24 cellular contexts compared by ENCODE assay signal in the genomic region with DNA sequence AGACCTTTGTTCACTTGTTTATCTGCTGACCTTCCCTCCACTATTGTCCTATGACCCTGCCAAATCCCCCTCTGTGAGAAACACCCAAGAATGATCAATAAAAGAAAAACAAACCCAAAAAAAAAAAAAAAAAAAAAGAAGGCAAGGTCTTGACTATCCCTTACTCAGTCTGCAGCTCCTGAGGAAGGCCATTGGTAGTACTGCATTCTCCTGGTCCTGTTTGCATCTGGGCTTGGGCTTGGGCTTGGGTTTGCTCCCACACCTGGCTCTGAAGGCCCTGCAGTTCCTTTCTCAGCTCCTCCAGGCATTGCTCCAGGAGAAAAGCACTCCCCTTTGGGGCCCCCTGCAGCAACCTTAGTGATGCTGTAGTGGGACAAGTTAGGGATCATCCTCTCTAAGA. TPM values are rescaled to one million over a fixed set of nuclear protein-coding genes. Genes with fewer than 3 reads are reported as not detected.
A peak's percentile ranks its signal among the peaks of the same experiment; 100 is the strongest.
DNase-seq lines count a peak whose midpoint lies in the region; ATAC-seq and TF ChIP-seq lines count a peak whose summit lies in the region.
"Had no signal": no experiment of that assay in that cellular context is flagged by ENCODE, and none has a peak within 500 bp of the region (broad histone marks: within the 10 kb centered on the region; RNA-seq: fewer than 3 reads in every experiment).

No MANE protein-coding gene starts in this region.

- H3K4me3 ChIP-seq in iPS-18c (ENCODE audit: insufficient read depth, low read depth, low read length) (0 out of 2 replicates have a peak overlapping the region, but pooled peaks have one; percentile 57), heart right ventricle (no peak overlapping the region)

- H3K4me3 Mint-ChIP-seq in activated naive CD8-positive, alpha-beta T cell: peak overlapping the region; percentile 94
- no peak overlapping the region for H3K4me3 Mint-ChIP-seq in activated naive CD8-positive, alpha-beta T cell treated with anti-CD3 and anti-CD28 coated beads, Interleukin-2, amount 50 U/mL, for 24 hours
- H3K4me3 Mint-ChIP-seq in activated CD4-positive, alpha-beta memory T cell treated with anti-CD3 and anti-CD28 coated beads for 36 hours: peak overlapping the region; percentile 95
- no peak overlapping the region for H3K4me3 Mint-ChIP-seq in stimulated activated memory B cell treated with anti-CD40 and anti-IgM and Interleukin-4, amounts not matched to agents 10 μg/mL and 1 μg/mL and 100 μg/mL, for 72 hours

- H3K9me3 ChIP-seq in iPS-18c (ENCODE audit: control insufficient read depth, insufficient read depth, low read length): peaks cover 2% of the 10 kb centered on the region
- no peaks in the 10 kb centered on the region for H3K9me3 ChIP-seq in heart right ventricle

- intact Hi-C loops in activated CD4-positive, alpha-beta memory T cell treated with anti-CD3 and anti-CD28 coated beads for 36 hours (cut with micrococcal nuclease): no loop called here
- intact Hi-C loops in heart right ventricle (cut with DNase I): loop anchor here in 3 of 10 donors (10.0 kb wide), 1 partner anchor 483 kb away; the partner anchor contains the start of genes HECTD3 (in 3 of the 3) and UROD (in 3 of the 3)
- intact Hi-C loops in posterior cingulate gyrus (cut with DNase I): loop anchor here (2.0 kb wide), 1 partner anchor 53 kb away; the partner anchor contains the start of gene AKR1A1

- H3K9me3 Mint-ChIP-seq in activated naive CD8-positive, alpha-beta T cell (ENCODE audit: low read depth): no peaks in the 10 kb centered on the region
- H3K9me3 Mint-ChIP-seq in activated naive CD8-positive, alpha-beta T cell treated with anti-CD3 and anti-CD28 coated beads, Interleukin-2, amount 50 U/mL, for 24 hours: no peaks in the 10 kb centered on the region
- H3K9me3 Mint-ChIP-seq in activated CD4-positive, alpha-beta memory T cell treated with anti-CD3 and anti-CD28 coated beads for 36 hours: no peaks in the 10 kb centered on the region
- no peaks in the 10 kb centered on the region for H3K9me3 Mint-ChIP-seq in stimulated activated memory B cell treated with anti-CD40 and anti-IgM and Interleukin-4, amounts not matched to agents 10 μg/mL and 1 μg/mL and 100 μg/mL, for 72 hours
- H3K9me3 Mint-ChIP-seq: activated B cell treated with CpG ODN at 0.5 μM for 24 hours; CD8-positive, alpha-beta T cell; IgD-negative memory B cell; T-helper 1 cell treated with Interleukin-12 subunit alpha and Interleukin-12 subunit beta and Interleukin-4 antibody, amounts not matched to agents 30 μg/mL and 1 μg/mL, for 36 hours had no signal

- H3K36me3 ChIP-seq in heart right ventricle: peaks cover 0 to 18% (median 0%) of the 10 kb centered on the region in 9 donors

- no peak for TF ChIP-seq CTCF in heart right ventricle (IDR thresholded peaks at IDR 0.05)

- ATAC-seq in activated naive CD8-positive, alpha-beta T cell treated with anti-CD3 and anti-CD28 coated beads, Interleukin-2, amount 50 U/mL, for 24 hours: no peak
- no peak for ATAC-seq in stimulated activated memory B cell treated with anti-CD40 and anti-IgM and Interleukin-4, amounts not matched to agents 10 μg/mL and 1 μg/mL and 100 μg/mL, for 72 hours
- ATAC-seq in heart right ventricle (no peak), GM18505 (IDR thresholded peaks at IDR 0.05; ENCODE audit: unreplicated experiment) (no peak)
- ATAC-seq: activated CD8-positive, alpha-beta memory T cell treated with anti-CD3 and anti-CD28 coated beads, Interleukin-2, amount 10 ng/mL, durations not matched to agents 7 days and 5 days; CD8-positive, alpha-beta T cell; left colon had no signal

- H3K4me1 ChIP-seq in heart right ventricle: peaks cover 0 to 32% (median 17%) of the 10 kb centered on the region in 9 donors

- no peak for DNase-seq in activated naive CD8-positive, alpha-beta T cell treated with anti-CD3 and anti-CD28 coated beads, Interleukin-2, amount 50 U/mL, for 24 hours
- no peak for DNase-seq in activated CD4-positive, alpha-beta memory T cell treated with anti-CD3 and anti-CD28 coated beads for 36 hours
- DNase-seq in heart right ventricle (no peak), posterior cingulate gyrus (no peak)
- DNase-seq: activated B cell treated with CpG ODN at 0.5 μM for 24 hours; activated CD8-positive, alpha-beta memory T cell treated with anti-CD3 and anti-CD28 coated beads, Interleukin-2, amount 10 ng/mL, durations not matched to agents 7 days and 5 days; activated naive CD4-positive, alpha-beta T cell treated with anti-CD3 and anti-CD28 coated beads, Interleukin-2, amount 50 U/mL, for 16 hours; CD8-positive, alpha-beta T cell; HCEC 1CT; hypothalamus; NCI-H2081; OCI-M1; SIG-M5; stimulated activated CD4-positive, alpha-beta T cell treated with anti-CD3 and anti-CD28 coated beads, Interleukin-2, amount 100 ng/mL, for 48 hours had no signal

- no peaks in the 10 kb centered on the region for H3K27me3 Mint-ChIP-seq in activated naive CD8-positive, alpha-beta T cell
- H3K27me3 Mint-ChIP-seq in activated naive CD8-positive, alpha-beta T cell treated with anti-CD3 and anti-CD28 coated beads, Interleukin-2, amount 50 U/mL, for 24 hours: no peaks in the 10 kb centered on the region
- no peaks in the 10 kb centered on the region for H3K27me3 Mint-ChIP-seq in activated CD4-positive, alpha-beta memory T cell treated with anti-CD3 and anti-CD28 coated beads for 36 hours
- no peaks in the 10 kb centered on the region for H3K27me3 Mint-ChIP-seq in stimulated activated memory B cell treated with anti-CD40 and anti-IgM and Interleukin-4, amounts not matched to agents 10 μg/mL and 1 μg/mL and 100 μg/mL, for 72 hours
- H3K27me3 Mint-ChIP-seq: activated B cell treated with CpG ODN at 0.5 μM for 24 hours; activated CD8-positive, alpha-beta memory T cell treated with anti-CD3 and anti-CD28 coated beads, Interleukin-2, amount 10 ng/mL, durations not matched to agents 7 days and 5 days; IgD-negative memory B cell had no signal

- TF ChIP-seq POLR2A in GM18505 (IDR thresholded peaks at IDR 0.05; ENCODE audit: borderline replicate concordance, extremely low read depth, insufficient read depth, insufficient read length): no peak

- H3K27ac ChIP-seq in heart right ventricle: no peak overlapping the region
- H3K27ac ChIP-seq: HL-60, parathyroid adenoma had no signal

- POLR2A ChIA-PET in activated CD4-positive, alpha-beta memory T cell treated with anti-CD3 and anti-CD28 coated beads for 36 hours (lab: Charles Lee): interaction anchor here (0.8 to 3.9 kb wide), 3 partner anchors 10 to 172 kb away, joined by 3 to 18 read pairs (median 3); partner anchors contain the start of genes HPDL, MUTYH and TOE1

- CTCF ChIA-PET in activated CD4-positive, alpha-beta memory T cell treated with anti-CD3 and anti-CD28 coated beads for 36 hours (lab: Charles Lee): interaction anchor here (1.2 to 2.8 kb wide), 2 partner anchors 72 to 158 kb away, joined by 3 to 14 read pairs; partner anchors contain the start of genes MUTYH and TOE1

- no peaks in the 10 kb centered on the region for H3K36me3 Mint-ChIP-seq in activated naive CD8-positive, alpha-beta T cell
- peaks cover 2% of the 10 kb centered on the region for H3K36me3 Mint-ChIP-seq in activated naive CD8-positive, alpha-beta T cell treated with anti-CD3 and anti-CD28 coated beads, Interleukin-2, amount 50 U/mL, for 24 hours (ENCODE audit: low read depth)
- H3K36me3 Mint-ChIP-seq in activated CD4-positive, alpha-beta memory T cell treated with anti-CD3 and anti-CD28 coated beads for 36 hours: no peaks in the 10 kb centered on the region
- H3K36me3 Mint-ChIP-seq in stimulated activated memory B cell treated with anti-CD40 and anti-IgM and Interleukin-4, amounts not matched to agents 10 μg/mL and 1 μg/mL and 100 μg/mL, for 72 hours: peaks cover 9% of the 10 kb centered on the region

- H3K27me3 ChIP-seq in heart right ventricle: no peaks in the 10 kb centered on the region

- no peak overlapping the region for H3K27ac Mint-ChIP-seq in activated naive CD8-positive, alpha-beta T cell
- H3K27ac Mint-ChIP-seq in activated naive CD8-positive, alpha-beta T cell treated with anti-CD3 and anti-CD28 coated beads, Interleukin-2, amount 50 U/mL, for 24 hours: no peak overlapping the region
- no peak overlapping the region for H3K27ac Mint-ChIP-seq in activated CD4-positive, alpha-beta memory T cell treated with anti-CD3 and anti-CD28 coated beads for 36 hours
- H3K27ac Mint-ChIP-seq in stimulated activated memory B cell treated with anti-CD40 and anti-IgM and Interleukin-4, amounts not matched to agents 10 μg/mL and 1 μg/mL and 100 μg/mL, for 72 hours: peak overlapping the region; percentile 90

- H3K4me1 Mint-ChIP-seq in activated naive CD8-positive, alpha-beta T cell (ENCODE audit: low read depth): peaks cover 28% of the 10 kb centered on the region
- peaks cover 31% of the 10 kb centered on the region for H3K4me1 Mint-ChIP-seq in activated naive CD8-positive, alpha-beta T cell treated with anti-CD3 and anti-CD28 coated beads, Interleukin-2, amount 50 U/mL, for 24 hours
- peaks cover 27% of the 10 kb centered on the region for H3K4me1 Mint-ChIP-seq in activated CD4-positive, alpha-beta memory T cell treated with anti-CD3 and anti-CD28 coated beads for 36 hours (ENCODE audit: low read depth)
- peaks cover 36% of the 10 kb centered on the region for H3K4me1 Mint-ChIP-seq in stimulated activated memory B cell treated with anti-CD40 and anti-IgM and Interleukin-4, amounts not matched to agents 10 μg/mL and 1 μg/mL and 100 μg/mL, for 72 hours

RNA-seq across cellular contexts. Expression of gene CCDC163, which starts 1.6 kb away (rescaled TPM):
- 1 to 10 TPM; 5.1 to 5.7 TPM for total RNA-seq in activated CD4-positive, alpha-beta memory T cell treated with anti-CD3 and anti-CD28 coated beads for 36 hours
- total RNA-seq in heart right ventricle: 1 to 10 TPM in 3 of 10 donors, under 1 TPM in 6, not detected in 1; 0.31 to 3.1 (median 0.59) TPM
- 1 to 10 TPM in 1 of 2 donors, under 1 TPM in 1; 0.37 to 1.9 TPM for polyA plus RNA-seq in heart right ventricle
- total RNA-seq: skeletal muscle tissue had no signal

RNA-seq across cellular contexts. Expression of gene MMACHC, which starts 1.8 kb away (rescaled TPM):
- total RNA-seq in activated CD4-positive, alpha-beta memory T cell treated with anti-CD3 and anti-CD28 coated beads for 36 hours: 1 to 10 TPM; 6.0 to 6.2 TPM
- 10 to 100 TPM in 9 of 10 donors, 1 to 10 TPM in 1; 7.8 to 24.6 (median 18.9) TPM for total RNA-seq in heart right ventricle
- polyA plus RNA-seq in heart right ventricle: 10 to 100 TPM in 1 of 2 donors, 1 to 10 TPM in 1; 3.6 to 12.7 TPM

RNA-seq across cellular contexts. Expression of gene TESK2, which starts 7.3 kb away (rescaled TPM):
- total RNA-seq in activated CD4-positive, alpha-beta memory T cell treated with anti-CD3 and anti-CD28 coated beads for 36 hours: 1 to 10 TPM; 4.6 to 6.0 TPM
- total RNA-seq in heart right ventricle: 1 to 10 TPM in 8 of 10 donors, under 1 TPM in 2; 0.77 to 2.6 (median 1.3) TPM
- 1 to 10 TPM in 1 of 2 donors, under 1 TPM in 1; 0.95 to 1.2 TPM for polyA plus RNA-seq in heart right ventricle

RNA-seq across cellular contexts. Expression of gene PRDX1, which starts 23.4 kb away (rescaled TPM):
- total RNA-seq in activated CD4-positive, alpha-beta memory T cell treated with anti-CD3 and anti-CD28 coated beads for 36 hours: 100 to 1,000 TPM; 479 to 481 TPM
- total RNA-seq in heart right ventricle: 100 to 1,000 TPM; 212 to 421 (median 289) TPM
- 100 to 1,000 TPM; 377 to 610 TPM for polyA plus RNA-seq in heart right ventricle

RNA-seq across cellular contexts. Expression of gene AKR1A1, which starts 52.3 kb away (rescaled TPM):
- 100 to 1,000 TPM; 184 TPM for total RNA-seq in activated CD4-positive, alpha-beta memory T cell treated with anti-CD3 and anti-CD28 coated beads for 36 hours
- total RNA-seq in heart right ventricle: 10 to 100 TPM; 38.0 to 88.2 (median 44.3) TPM
- 10 to 100 TPM; 67.4 to 91.8 TPM for polyA plus RNA-seq in heart right ventricle

Comparison
In these comparisons a context has a peak if more than half of its experiments do, and no peak if none do; other contexts are left out.
1. H3K4me3 Mint-ChIP-seq: peak in activated naive CD8-positive, alpha-beta T cell (single experiment) and activated CD4-positive, alpha-beta memory T cell treated with anti-CD3 and anti-CD28 coated beads for 36 hours (single experiment); none in activated naive CD8-positive, alpha-beta T cell treated with anti-CD3 and anti-CD28 coated beads, Interleukin-2, amount 50 U/mL, for 24 hours (single experiment) and stimulated activated memory B cell treated with anti-CD40 and anti-IgM and Interleukin-4, amounts not matched to agents 10 μg/mL and 1 μg/mL and 100 μg/mL, for 72 hours (single experiment).